9 cellular contexts compared by ENCODE assay signal in the genomic region with DNA sequence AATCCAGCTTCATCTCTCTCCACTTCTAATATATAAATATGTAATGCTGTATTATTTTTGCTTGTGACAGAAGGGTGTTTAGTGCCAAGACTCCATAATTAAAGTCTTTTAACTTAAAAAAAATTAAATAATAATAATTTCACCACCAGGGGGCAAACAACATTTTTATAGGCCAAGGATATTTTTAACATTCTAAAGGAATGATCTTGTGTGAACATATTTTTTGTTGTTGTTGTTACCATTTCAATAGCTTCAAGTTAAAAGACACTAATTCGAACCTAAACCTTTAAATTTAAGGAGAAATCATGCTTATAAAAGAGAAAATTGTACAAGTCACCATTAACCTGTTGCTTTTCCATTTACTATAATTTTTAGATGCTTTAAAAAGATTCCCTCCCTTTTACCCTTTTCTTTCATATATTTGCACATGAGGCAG. TPM values are rescaled to one million over a fixed set of nuclear protein-coding genes. Genes with fewer than 3 reads are reported as not detected.
DNase-seq lines count a peak whose midpoint lies in the region; ATAC-seq and TF ChIP-seq lines count a peak whose summit lies in the region.
"Had no signal": no experiment of that assay in that cellular context is flagged by ENCODE, and none has a peak within 500 bp of the region (broad histone marks: within the 10 kb centered on the region; RNA-seq: fewer than 3 reads in every experiment).

No MANE protein-coding gene starts in this region.

- H3K4me1 Mint-ChIP-seq in natural killer cell = no peaks in the 10 kb centered on the region
- no peaks in the 10 kb centered on the region for H3K4me1 Mint-ChIP-seq in natural killer cell treated with Interleukin-12 subunit alpha and Interleukin-12 subunit beta and Interleukin-15 and Interleukin-18, amount 100 ng/mL, for 72 hours (ENCODE audit: low read depth in 2 of 2)

- DNase-seq in natural killer cell = no peak
- no peak for DNase-seq in natural killer cell treated with Interleukin-12 subunit alpha and Interleukin-12 subunit beta and Interleukin-15 and Interleukin-18, amount 100 ng/mL, for 72 hours (ENCODE audit: low spot score)
- DNase-seq in RKO (ENCODE audit: low spot score) = peak; percentile 56
- peak; percentile 7 for DNase-seq in foreskin melanocyte
- no peak for DNase-seq in mesenteric fat pad (ENCODE audit: low spot score)
- no peak for DNase-seq in cortex of kidney (lab: John Stamatoyannopoulos, UW)
- DNase-seq: nucleus accumbens had no signal

- no peaks in the 10 kb centered on the region for H3K36me3 Mint-ChIP-seq in natural killer cell
- H3K36me3 Mint-ChIP-seq in natural killer cell treated with Interleukin-12 subunit alpha and Interleukin-12 subunit beta and Interleukin-15 and Interleukin-18, amount 100 ng/mL, for 72 hours = no peaks in the 10 kb centered on the region

- peaks cover 6 to 23% of the 10 kb centered on the region in 2 donors for H3K27me3 Mint-ChIP-seq in natural killer cell (ENCODE audit: low read depth in 2 of 2)
- peaks cover 4 to 9% of the 10 kb centered on the region in 2 donors for H3K27me3 Mint-ChIP-seq in natural killer cell treated with Interleukin-12 subunit alpha and Interleukin-12 subunit beta and Interleukin-15 and Interleukin-18, amount 100 ng/mL, for 72 hours

- H3K4me3 Mint-ChIP-seq in natural killer cell = no peak overlapping the region
- no peak overlapping the region for H3K4me3 Mint-ChIP-seq in natural killer cell treated with Interleukin-12 subunit alpha and Interleukin-12 subunit beta and Interleukin-15 and Interleukin-18, amount 100 ng/mL, for 72 hours

- TF ChIP-seq CTCF in natural killer cell (IDR thresholded peaks at IDR 0.05) = peak; percentile 80

- no peak overlapping the region for H3K27ac Mint-ChIP-seq in natural killer cell
- H3K27ac Mint-ChIP-seq in natural killer cell treated with Interleukin-12 subunit alpha and Interleukin-12 subunit beta and Interleukin-15 and Interleukin-18, amount 100 ng/mL, for 72 hours = no peak overlapping the region

- intact Hi-C loops in natural killer cell (cut with micrococcal nuclease) = loop anchor here (1.0 to 2.0 kb wide), 2 partner anchors 410 to 978 kb away; no protein-coding TSS in a partner anchor

- ATAC-seq in natural killer cell (no peak), GM19467 (IDR thresholded peaks at IDR 0.05; ENCODE audit: unreplicated experiment) (no peak), HG03521 (IDR thresholded peaks at IDR 0.05; ENCODE audit: unreplicated experiment) (no peak)
- no peak for ATAC-seq in natural killer cell treated with Interleukin-12 subunit alpha and Interleukin-12 subunit beta and Interleukin-15 and Interleukin-18, amount 100 ng/mL, for 72 hours

- H3K9me3 Mint-ChIP-seq in natural killer cell = no peaks in the 10 kb centered on the region
- peaks cover 5% of the 10 kb centered on the region for H3K9me3 Mint-ChIP-seq in natural killer cell treated with Interleukin-12 subunit alpha and Interleukin-12 subunit beta and Interleukin-15 and Interleukin-18, amount 100 ng/mL, for 72 hours

RNA-seq across cellular contexts. Expression of gene DNAJC1, which starts 7.5 kb away (rescaled TPM):
- total RNA-seq in natural killer cell (10 to 100 TPM; 38.4 to 63.7 (median 50.6) TPM), mesenteric fat pad (28.2 TPM)
- 10 to 100 TPM; 37.8 to 53.5 TPM for total RNA-seq in natural killer cell treated with Interleukin-12 subunit alpha and Interleukin-12 subunit beta and Interleukin-15 and Interleukin-18, amount 100 ng/mL, for 72 hours

Comparison
In these comparisons a context has a peak if more than half of its experiments do, and no peak if none do; other contexts are left out.
1. DNase-seq: peak in RKO (single experiment) and foreskin melanocyte (single experiment); none in natural killer cell (single experiment), natural killer cell treated with Interleukin-12 subunit alpha and Interleukin-12 subunit beta and Interleukin-15 and Interleukin-18, amount 100 ng/mL, for 72 hours (single experiment), mesenteric fat pad (single experiment) and cortex of kidney (single experiment).